ENCODE assay signal across 11 cellular contexts in genomic region chr17:34378664-34379101, GRCh38. TPM values are rescaled to one million over a fixed set of nuclear protein-coding genes. Genes with fewer than 3 reads are reported as not detected.
DNase-seq lines count a peak whose midpoint lies in the region; ATAC-seq and TF ChIP-seq lines count a peak whose summit lies in the region.
"Had no signal": no experiment of that assay in that cellular context is flagged by ENCODE, and none has a peak within 500 bp of the region (broad histone marks: within the 10 kb centered on the region; RNA-seq: fewer than 3 reads in every experiment).

No MANE protein-coding gene starts in this region.

- H2BK120ac ChIP-seq in H9 (ENCODE audit: low read depth, low read length, poor library complexity, severe bottlenecking): no peak overlapping the region

- no peak overlapping the region for H3K18ac ChIP-seq in H9 (ENCODE audit: insufficient read length, low read depth, low read length)

- H3K36me3 ChIP-seq in left lung: no peaks in the 10 kb centered on the region
- no peaks in the 10 kb centered on the region for H3K36me3 ChIP-seq in esophagus squamous epithelium
- no peaks in the 10 kb centered on the region for H3K36me3 ChIP-seq in sigmoid colon

- no peaks in the 10 kb centered on the region for H3K9me3 Mint-ChIP-seq in H9
- H3K9me3 Mint-ChIP-seq: neural crest cell had no signal

- WGBS in esophagus squamous epithelium, 2 donors: 11% methylated on average over 6 of the region's 6 CpGs
- WGBS in sigmoid colon, 2 donors: 1 to 9% methylated on average over 6 of the region's 6 CpGs
- WGBS in H9 (ENCODE audit: extremely low coverage, insufficient read length, low lambda C conversion rate): no CpG with 5 or more reads among the region's 6 CpGs

- no peaks in the 10 kb centered on the region for H3K23me2 ChIP-seq in H9 (ENCODE audit: insufficient read length, low read depth, low read length, poor library complexity, severe bottlenecking)

- H4K91ac ChIP-seq in H9 (ENCODE audit: insufficient read length, low read depth, low read length): no peak overlapping the region

- no peaks in the 10 kb centered on the region for H3K36me3 Mint-ChIP-seq in H9 (ENCODE audit: insufficient read depth in 1 of 3, low read depth in 3 of 3)

- no peak overlapping the region for H3K4ac ChIP-seq in H9 (ENCODE audit: low read depth, low read length)

- H2AK5ac ChIP-seq in H9 (ENCODE audit: insufficient read length, low read length): no peak overlapping the region

- H3K14ac ChIP-seq in H9 (ENCODE audit: insufficient read depth, low read length): no peak overlapping the region

- H4K8ac ChIP-seq in H9 (replicated peaks; ENCODE audit: insufficient read length, low read depth, low read length): no peak overlapping the region

- no peak overlapping the region; a peak in 1 of 7 replicates for H3K27ac Mint-ChIP-seq in H9

- H3K4me3 ChIP-seq in left lung (no peak overlapping the region), esophagus squamous epithelium (no peak overlapping the region), sigmoid colon (no peak overlapping the region)
- H3K4me3 ChIP-seq: body of pancreas had no signal

- H3T11ph ChIP-seq in H9 (ENCODE audit: low read length): no peak overlapping the region

- intact Hi-C loops in left lung (cut with DNase I) (no loop called here), esophagus squamous epithelium (cut with DNase I) (loop anchor here (10.0 kb wide), 1 partner anchor 56 kb away; no protein-coding TSS in a partner anchor), sigmoid colon (cut with DNase I) (no loop called here)

- H3K9ac ChIP-seq in H9 (ENCODE audit: extremely low read depth, insufficient read length, low read length): no peak overlapping the region

- H2BK5ac ChIP-seq in H9 (ENCODE audit: insufficient read length, low read length): no peak overlapping the region

- H3K79me2 ChIP-seq in H9 (ENCODE audit: insufficient read depth, low read length): no peaks in the 10 kb centered on the region

- H3K79me1 ChIP-seq in H9 (ENCODE audit: insufficient read depth, low read depth, low read length, poor library complexity, severe bottlenecking): no peaks in the 10 kb centered on the region

- peak; percentile 91 for DNase-seq in NOMO-1 treated with DMSO at 0.1 percent for 48 hours (lab: John Stamatoyannopoulos, UW; ENCODE audit: unreplicated experiment)
- no peak for DNase-seq in left lung
- no peak for DNase-seq in esophagus squamous epithelium (lab: John Stamatoyannopoulos, UW)
- no peak for DNase-seq in sigmoid colon
- no peak for DNase-seq in H9

- H3K23ac ChIP-seq in H9 (ENCODE audit: insufficient read length, low read depth, low read length): no peak overlapping the region

- H3K27ac ChIP-seq in left lung: no peak overlapping the region
- no peak overlapping the region for H3K27ac ChIP-seq in esophagus squamous epithelium
- no peak overlapping the region for H3K27ac ChIP-seq in sigmoid colon
- no peak overlapping the region for H3K27ac ChIP-seq in H9 (ENCODE audit: insufficient read length, low read depth, low read length)
- H3K27ac ChIP-seq: body of pancreas had no signal

- peaks cover 13 to 15% of the 10 kb centered on the region in 2 experiments; a peak in 3 of 4 replicates for H3K4me1 Mint-ChIP-seq in H9
- H3K4me1 Mint-ChIP-seq: neural crest cell had no signal

- no peaks in the 10 kb centered on the region for H3K27me3 Mint-ChIP-seq in H9 (ENCODE audit: low read depth)

- H3K9me3 ChIP-seq in left lung: no peaks in the 10 kb centered on the region
- H3K9me3 ChIP-seq in esophagus squamous epithelium: no peaks in the 10 kb centered on the region
- H3K9me3 ChIP-seq in sigmoid colon: no peaks in the 10 kb centered on the region
- no peaks in the 10 kb centered on the region for H3K9me3 ChIP-seq in H9 (ENCODE audit: control insufficient read depth, low read depth, low read length)
- H3K9me3 ChIP-seq: body of pancreas had no signal

- H4K20me1 ChIP-seq in H9 (ENCODE audit: control insufficient read depth, insufficient read depth, insufficient read length): no peaks in the 10 kb centered on the region

- ATAC-seq in GM18511 (IDR thresholded peaks at IDR 0.05; ENCODE audit: unreplicated experiment) (peak; percentile 80), HG02642 (IDR thresholded peaks at IDR 0.05; ENCODE audit: poor library complexity, unreplicated experiment) (peak; percentile 71), left lung (peak; percentile 68), GM19463 (IDR thresholded peaks at IDR 0.05; ENCODE audit: unreplicated experiment) (no peak)
- ATAC-seq: body of pancreas had no signal

- H4K5ac ChIP-seq in H9 (ENCODE audit: insufficient read length, low read depth, low read length): no peak overlapping the region

- H2BK12ac ChIP-seq in H9 (ENCODE audit: insufficient read length, low read depth, low read length): no peak overlapping the region

- no peak overlapping the region for H2AFZ ChIP-seq in H9 (ENCODE audit: low read length)

- no peak overlapping the region for H2BK15ac ChIP-seq in H9 (ENCODE audit: low read depth, low read length)

- H3K56ac ChIP-seq in H9 (ENCODE audit: insufficient read length, low read depth, low read length): no peak overlapping the region

- H3K27me3 ChIP-seq in left lung (no peaks in the 10 kb centered on the region), esophagus squamous epithelium (peaks cover 0 to 19% (median 0%) of the 10 kb centered on the region in 4 donors), sigmoid colon (peaks cover 0 to 7% (median 0%) of the 10 kb centered on the region in 3 donors), H9 (ENCODE audit: insufficient read depth, low read length) (no peaks in the 10 kb centered on the region)
- H3K27me3 ChIP-seq: body of pancreas had no signal

- TF ChIP-seq EP300 in sigmoid colon (IDR thresholded peaks at IDR 0.05): no peak

- no peak for TF ChIP-seq CTCF in left lung (IDR thresholded peaks at IDR 0.05)
- no peak for TF ChIP-seq CTCF in esophagus squamous epithelium (IDR thresholded peaks at IDR 0.05)
- no peak for TF ChIP-seq CTCF in sigmoid colon (IDR thresholded peaks at IDR 0.05)
- no peak for TF ChIP-seq CTCF in H9 (conservative IDR thresholded peaks at IDR 0.05)

- no peak overlapping the region for H3K4me3 Mint-ChIP-seq in H9
- H3K4me3 Mint-ChIP-seq: neural crest cell had no signal

- TF ChIP-seq POLR2A in esophagus squamous epithelium (IDR thresholded peaks at IDR 0.05): no peak
- no peak for TF ChIP-seq POLR2A in sigmoid colon (IDR thresholded peaks at IDR 0.05)

- no peak overlapping the region for H2BK20ac ChIP-seq in H9 (ENCODE audit: low read depth, low read length, poor library complexity, severe bottlenecking)

- no peak overlapping the region for H3K4me2 ChIP-seq in H9 (ENCODE audit: insufficient read depth, insufficient read length, low read length)

- H3K4me1 ChIP-seq in left lung (peaks cover 0 to 19% of the 10 kb centered on the region in 2 donors), esophagus squamous epithelium (peaks cover 0 to 17% (median 0%) of the 10 kb centered on the region in 3 donors), sigmoid colon (no peaks in the 10 kb centered on the region), H9 (ENCODE audit: insufficient read depth, low read length) (no peaks in the 10 kb centered on the region)
- H3K4me1 ChIP-seq: body of pancreas had no signal

RNA-seq across cellular contexts. Expression of gene CCL1, which starts 15.7 kb away (rescaled TPM):
- total RNA-seq in left lung (not detected), esophagus squamous epithelium (not detected), sigmoid colon (not detected), H9 (2021) (not detected in 2 replicates)
- not detected for polyA plus RNA-seq in sigmoid colon
- total RNA-seq: body of pancreas, LHCN-M2, neural crest cell had no signal

RNA-seq across cellular contexts. Expression of gene CCL13, which starts 22.4 kb away (rescaled TPM):
- total RNA-seq in left lung (10 to 100 TPM; 29.0 to 29.3 TPM), esophagus squamous epithelium (1 to 10 TPM in 2 of 4 donors, under 1 TPM in 1, not detected in 1; 0.57 to 1.6 (median 1.4) TPM), sigmoid colon (1 to 10 TPM in 2 of 4 donors, not detected in 2; 1.7 to 2.1 TPM), H9 (2021) (not detected in 2 replicates)
- polyA plus RNA-seq in sigmoid colon: 10 to 100 TPM in 1 of 3 donors, 1 to 10 TPM in 2; 2.0 to 47.9 (median 9.6) TPM
- total RNA-seq: body of pancreas, LHCN-M2, neural crest cell had no signal

RNA-seq across cellular contexts. Expression of gene CCL8, which starts 59.4 kb away (rescaled TPM):
- total RNA-seq in left lung (1 to 10 TPM in 1 of 2 donors, under 1 TPM in 1; 0.96 to 7.3 TPM), esophagus squamous epithelium (under 1 TPM in 1 of 4 donors, not detected in 3; 0.26 TPM), sigmoid colon (1 to 10 TPM in 1 of 4 donors, not detected in 3; 1.6 TPM), H9 (2021) (not detected in 2 replicates)
- polyA plus RNA-seq in sigmoid colon: 10 to 100 TPM in 1 of 3 donors, 1 to 10 TPM in 2; 2.5 to 12.5 (median 6.6) TPM
- total RNA-seq: body of pancreas, LHCN-M2, neural crest cell had no signal

Comparison
In these comparisons a context has a peak if more than half of its experiments do, and no peak if none do; other contexts are left out.
1. RNA of gene CCL13, which starts 22.4 kb away (total RNA-seq): 29.0 to 29.3 TPM in left lung; 1.7 to 2.1 TPM in sigmoid colon, 0.57 to 1.6 TPM in esophagus squamous epithelium and not detected in H9; every median in the first group is over 4 times any median in the second.